Comparison of ENCODE assay signal across 26 cellular contexts in genomic region chr2:23294238-23294637, GRCh38.
A peak's percentile ranks its signal among the peaks of the same experiment; 100 is the strongest.
DNase-seq lines count a peak whose midpoint lies in the region; ATAC-seq, FAIRE-seq and TF ChIP-seq lines count a peak whose summit lies in the region.
"Had no signal": no experiment of that assay in that cellular context is flagged by ENCODE, and none has a peak within 500 bp of the region (broad histone marks: within the 10 kb centered on the region; RNA-seq: fewer than 3 reads in every experiment).

No MANE protein-coding gene starts in this region.

- in situ Hi-C loops in HepG2 (cut with HindIII; ENCODE audit: extremely low pct_ligation_motif_present, low pct_unique_long_range_greater_than_20kb): no loop called here

- H3K27ac ChIP-seq in PC-3 (ENCODE audit: low read length) (no peak overlapping the region), HepG2 (ENCODE audit: extremely low read length, insufficient read depth, low read length) (no peak overlapping the region), substantia nigra (ENCODE audit: low read depth, low read length, poor library complexity, severe bottlenecking) (no peak overlapping the region)
- H3K27ac ChIP-seq in CD4-positive, alpha-beta T cell (ENCODE audit: low read depth, low read length): no peak overlapping the region
- H3K27ac ChIP-seq: dorsolateral prefrontal cortex, heart right ventricle, left ventricle myocardium inferior had no signal

- POLR2A ChIA-PET in BJ (lab: Charles Lee) (interaction anchor here (0.5 to 0.6 kb wide), 2 partner anchors 50 to 1506 kb away, joined by 3 to 4 read pairs; no protein-coding TSS in a partner anchor), PC-3 (lab: Charles Lee; ENCODE audit: unreplicated experiment) (no interaction called here), HepG2 (lab: Yijun Ruan, JAX) (no interaction called here)
- POLR2A ChIA-PET in CD4-positive, alpha-beta T cell (lab: Charles Lee): no interaction called here

- H3K36me3 Mint-ChIP-seq in CD4-positive, alpha-beta T cell (ENCODE audit: low read depth): no peaks in the 10 kb centered on the region
- H3K36me3 Mint-ChIP-seq: activated naive CD4-positive, alpha-beta T cell treated with anti-CD3 and anti-CD28 coated beads, Interleukin-2, amount 50 U/mL, for 72 hours; CD14-positive monocyte had no signal

- no peak for TF ChIP-seq RAD21 in HepG2 (CRISPR knock-in tag; IDR thresholded peaks at IDR 0.05)

- no peak overlapping the region for H3K4me3 Mint-ChIP-seq in CD4-positive, alpha-beta T cell
- H3K4me3 Mint-ChIP-seq: activated T-helper 1 cell treated with anti-CD3 and anti-CD28 coated beads, Interleukin-12 subunit alpha, Interleukin-12 subunit beta, Interleukin-2, Interleukin-4 antibody, amounts not matched to agents 30 ng/mL and 10 ng/mL and 1 ng/mL, durations not matched to agents 14 hours and 24 hours and 36 hours; CD14-positive monocyte; neural crest cell had no signal

- H2AFZ ChIP-seq in PC-3 (ENCODE audit: low read length): no peak overlapping the region
- no peak overlapping the region for H2AFZ ChIP-seq in HepG2 (ENCODE audit: low read length)

- peaks cover 46% of the 10 kb centered on the region for H3K27me3 Mint-ChIP-seq in CD4-positive, alpha-beta T cell

- DNase-seq in BJ (ENCODE audit: low read depth) (no peak), H7 (peak; percentile 51), PC-3 (no peak), HepG2 (ENCODE audit: low spot score) (no peak), substantia nigra (lab: John Stamatoyannopoulos, UW) (no peak), NCI-H1436 (lab: John Stamatoyannopoulos, UW) (no peak)
- DNase-seq in CD4-positive, alpha-beta T cell: no peak
- no peak for DNase-seq in stimulated activated CD4-positive, alpha-beta T cell treated with anti-CD3 and anti-CD28 coated beads, Interleukin-4, amount 100 ng/mL, for 1 hour
- DNase-seq: activated CD4-positive, alpha-beta T cell treated with anti-CD3 and anti-CD28 coated beads for 1 hour; aorta; central memory CD4-positive, alpha-beta T cell; dorsolateral prefrontal cortex; heart right ventricle; IMR-90; left ventricle myocardium inferior; NCI-H1694; NCI-H2171 treated with DMSO at 0.1 percent for 48 hours; NCI-H526 treated with DMSO at 0.1 percent for 48 hours; posterior cingulate gyrus; sigmoid colon had no signal

- no peaks in the 10 kb centered on the region for H3K9me2 ChIP-seq in PC-3 (replicated peaks; ENCODE audit: low read length)

- WGBS in HepG2 (ENCODE audit: low lambda C conversion rate): 34% methylated on average over 4 of the region's 4 CpGs

- H3K9me3 Mint-ChIP-seq in CD4-positive, alpha-beta T cell: no peaks in the 10 kb centered on the region
- H3K9me3 Mint-ChIP-seq: activated naive CD4-positive, alpha-beta T cell treated with anti-CD3 and anti-CD28 coated beads, Interleukin-2, amount 50 U/mL, for 72 hours; activated T-helper 1 cell treated with anti-CD3 and anti-CD28 coated beads, Interleukin-12 subunit alpha, Interleukin-12 subunit beta, Interleukin-2, Interleukin-4 antibody, amounts not matched to agents 30 ng/mL and 10 ng/mL and 1 ng/mL, durations not matched to agents 14 hours and 24 hours and 36 hours had no signal

- H3K27ac Mint-ChIP-seq in CD4-positive, alpha-beta T cell: no peak overlapping the region
- H3K27ac Mint-ChIP-seq: activated naive CD4-positive, alpha-beta T cell treated with anti-CD3 and anti-CD28 coated beads, Interleukin-2, amount 50 U/mL, for 72 hours; activated T-helper 1 cell treated with anti-CD3 and anti-CD28 coated beads, Interleukin-12 subunit alpha, Interleukin-12 subunit beta, Interleukin-2, Interleukin-4 antibody, amounts not matched to agents 30 ng/mL and 10 ng/mL and 1 ng/mL, durations not matched to agents 14 hours and 24 hours and 36 hours; CD14-positive monocyte had no signal

- intact Hi-C loops in PC-3 (cut with micrococcal nuclease): no loop called here
- intact Hi-C loops in HepG2 (cut with micrococcal nuclease; ENCODE audit: unreplicated experiment): loop anchor here (5.0 kb wide), 1 partner anchor 97 kb away; no protein-coding TSS in a partner anchor
- intact Hi-C loops in CD4-positive, alpha-beta T cell (cut with DNase I, micrococcal nuclease): no loop called here

- BruUV-seq in PC-3 (replicated peaks; lab: Mats Ljungman, UMichigan): no TSS peak
- BruUV-seq in HepG2 (replicated peaks; lab: Mats Ljungman, UMichigan): no TSS peak

- no peaks in the 10 kb centered on the region for H3K79me2 ChIP-seq in PC-3 (ENCODE audit: low read length)
- no peaks in the 10 kb centered on the region for H3K79me2 ChIP-seq in HepG2 (ENCODE audit: insufficient read depth, low read length)

- H3K36me3 ChIP-seq in BJ (ENCODE audit: control insufficient read depth, insufficient read depth, low read length) (no peaks in the 10 kb centered on the region), H7 (replicated peaks; ENCODE audit: control insufficient read depth, insufficient read depth, low read length) (no peaks in the 10 kb centered on the region), PC-3 (ENCODE audit: low read depth, low read length) (no peaks in the 10 kb centered on the region), HepG2 (replicated peaks in 1 of 2; ENCODE audit: control insufficient read depth in 1 of 2, insufficient read depth in 2 of 2, low read length in 2 of 2) (no peaks in the 10 kb centered on the region)
- H3K36me3 ChIP-seq: heart right ventricle, left ventricle myocardium inferior, sigmoid colon had no signal

- CTCF ChIA-PET in BJ (lab: Yijun Ruan, JAX): interaction anchor here (0.8 to 1.1 kb wide), 2 partner anchors 58 to 60 kb away, joined by 3 to 4 read pairs; no protein-coding TSS in a partner anchor
- CTCF ChIA-PET in PC-3 (lab: Charles Lee): no interaction called here
- CTCF ChIA-PET in HepG2 (lab: Yijun Ruan, JAX; ENCODE audit: low intra/inter-chr PET ratio, low total read pairs): no interaction called here
- CTCF ChIA-PET in CD4-positive, alpha-beta T cell (lab: Charles Lee): no interaction called here

- H3K9me3 ChIP-seq in PC-3 (ENCODE audit: low read length): no peaks in the 10 kb centered on the region
- H3K9me3 ChIP-seq in HepG2 (ENCODE audit: low read length): no peaks in the 10 kb centered on the region
- no peaks in the 10 kb centered on the region for H3K9me3 ChIP-seq in CD4-positive, alpha-beta T cell (ENCODE audit: control insufficient read depth, low read length)
- H3K9me3 ChIP-seq: heart right ventricle, left ventricle myocardium inferior, sigmoid colon had no signal

- TF ChIP-seq EP300 in HepG2 (IDR thresholded peaks at IDR 0.05; ENCODE audit: low read depth in 2 of 2, low read length in 2 of 2) (no peak), HepG2 (CRISPR knock-in tag; IDR thresholded peaks at IDR 0.05; ENCODE audit: borderline replicate concordance) (no peak)

- H3K4me3 ChIP-seq in BJ (ENCODE audit: low read depth, low read length) (no peak overlapping the region), H7 (ENCODE audit: insufficient read depth, low read depth, low read length) (no peak overlapping the region), PC-3 (ENCODE audit: low read length) (no peak overlapping the region), HepG2 (replicated peaks in 1 of 3; ENCODE audit: insufficient read depth in 1 of 3, low read depth in 2 of 3, low read length in 3 of 3) (no peak overlapping the region)
- H3K4me3 ChIP-seq: dorsolateral prefrontal cortex, heart right ventricle, left ventricle myocardium inferior, sigmoid colon had no signal

- H3F3A ChIP-seq in PC-3 (ENCODE audit: low read length, unreplicated experiment): no peaks in the 10 kb centered on the region

- TF ChIP-seq CTCF in BJ (IDR thresholded peaks at IDR 0.05; ENCODE audit: insufficient read depth, low read depth, low read length) (0 out of 2 replicates have a peak, but pooled peaks have one; percentile 5), PC-3 (conservative IDR thresholded peaks at IDR 0.05; ENCODE audit: low read depth, low read length) (peak; percentile 13; the same call in 1 of the 2 replicates), HepG2 (CRISPR knock-in tag; IDR thresholded peaks at IDR 0.05) (peak; percentile 43)
- TF ChIP-seq CTCF in CD4-positive, alpha-beta T cell (IDR thresholded peaks at IDR 0.05): no peak

- H3K4me2 ChIP-seq in PC-3 (ENCODE audit: low read length) (no peak overlapping the region), HepG2 (ENCODE audit: low read depth, low read length) (no peak overlapping the region)

- ATAC-seq in PC-3 (no peak), HepG2 (peak; percentile 77)
- ATAC-seq in CD4-positive, alpha-beta T cell (ENCODE audit: poor library complexity): no peak
- ATAC-seq: activated naive CD4-positive, alpha-beta T cell treated with anti-CD3 and anti-CD28 coated beads, Interleukin-2, amount 50 U/mL, for 72 hours; Right ventricle myocardium inferior had no signal

- peak; percentile 46 for FAIRE-seq in HepG2 (lab: Jason Lieb, UNC)
- FAIRE-seq: G401.6 had no signal

- H4K20me1 ChIP-seq in PC-3 (ENCODE audit: low read length) (no peaks in the 10 kb centered on the region), HepG2 (ENCODE audit: insufficient read depth, low read length) (no peaks in the 10 kb centered on the region)

- H3K9ac ChIP-seq in PC-3 (ENCODE audit: low read length): no peak overlapping the region
- H3K9ac ChIP-seq in HepG2 (ENCODE audit: insufficient read depth, low read depth, low read length): no peak overlapping the region

- no peaks in the 10 kb centered on the region for H3K27me3 ChIP-seq in BJ (ENCODE audit: control insufficient read depth, insufficient read depth, low read length)
- H3K27me3 ChIP-seq in H7 (ENCODE audit: control insufficient read depth, insufficient read depth, low read length): no peaks in the 10 kb centered on the region; the same call in 1 of the 2 replicates
- H3K27me3 ChIP-seq in PC-3 (ENCODE audit: low read length): peaks cover 39% of the 10 kb centered on the region
- H3K27me3 ChIP-seq in HepG2 (ENCODE audit: control insufficient read depth in 1 of 2, insufficient read depth in 2 of 2, low read length in 2 of 2): no peaks in the 10 kb centered on the region; a peak in 1 of 5 replicates
- H3K27me3 ChIP-seq in CD4-positive, alpha-beta T cell (ENCODE audit: control insufficient read depth, insufficient read depth, low read length): peaks cover 11% of the 10 kb centered on the region
- H3K27me3 ChIP-seq: sigmoid colon had no signal

- no peak for TF ChIP-seq POLR2A in HepG2 (IDR thresholded peaks at IDR 0.05; ENCODE audit: insufficient read depth in 1 of 2, low read depth in 2 of 2, low read length in 2 of 2)

- H3K4me1 ChIP-seq in PC-3 (ENCODE audit: insufficient read depth, low read length): no peaks in the 10 kb centered on the region
- H3K4me1 ChIP-seq in HepG2 (ENCODE audit: insufficient read depth, low read length): no peaks in the 10 kb centered on the region

- H3K4me1 Mint-ChIP-seq in CD4-positive, alpha-beta T cell (ENCODE audit: low read depth): no peaks in the 10 kb centered on the region

TF ChIP-seq in HepG2, 621 proteins besides CTCF, POLR2A, EP300 and RAD21:
- TF ChIP-seq STAG1 (CRISPR knock-in tag; IDR thresholded peaks at IDR 0.05) (peak; percentile 38), SP2 (CRISPR knock-in tag; IDR thresholded peaks at IDR 0.05) (no peak)
